In the genomic region with DNA sequence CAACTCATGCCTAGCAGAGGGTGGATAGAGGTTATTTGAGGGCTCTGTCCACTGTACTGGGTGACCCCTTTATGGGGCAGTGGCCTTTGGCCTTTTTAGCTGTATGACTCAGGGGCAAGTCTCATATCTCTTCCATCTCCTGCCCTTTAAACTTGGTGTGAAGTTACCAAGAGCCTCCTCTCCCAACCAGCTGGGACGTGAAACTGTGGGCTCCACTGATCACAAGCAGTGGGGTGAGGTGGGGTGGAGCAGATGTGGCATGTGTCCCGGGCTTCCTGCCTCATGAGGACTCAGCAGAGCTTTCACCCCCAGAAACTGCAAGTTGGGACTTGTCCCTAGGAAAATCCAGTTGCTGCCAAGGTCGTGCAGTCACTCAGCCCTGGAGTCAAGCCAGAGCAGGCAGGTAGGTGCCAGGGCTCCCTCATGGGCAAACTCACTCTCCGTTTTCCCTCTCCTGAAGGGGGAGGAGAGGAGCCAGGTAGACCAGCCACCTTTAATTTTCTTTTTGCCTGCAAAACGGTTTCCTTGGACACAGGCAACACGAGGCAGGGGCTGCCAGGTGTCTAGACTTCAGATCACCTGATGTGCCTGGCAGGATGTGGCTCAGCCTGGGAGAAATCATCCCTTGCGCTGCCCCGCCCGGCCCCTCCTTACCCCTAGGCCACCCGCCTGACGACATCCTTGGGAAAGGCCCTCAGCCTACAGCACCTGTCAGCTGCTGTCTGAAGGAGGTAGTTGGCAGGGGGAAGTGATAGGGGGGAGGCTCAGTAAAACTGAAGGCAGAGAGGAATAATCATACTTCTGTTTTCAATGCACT, we compare ENCODE assay signal across 8 cellular contexts. TPM values are rescaled to one million over a fixed set of nuclear protein-coding genes. Genes with fewer than 3 reads are reported as not detected.
DNase-seq lines count a peak whose midpoint lies in the region; ATAC-seq and TF ChIP-seq lines count a peak whose summit lies in the region.

No MANE protein-coding gene starts in this region.

- peaks cover 56% of the 10 kb centered on the region for H3K4me1 Mint-ChIP-seq in Calu3 (ENCODE audit: low read depth, unreplicated experiment)

- H3K4me3 Mint-ChIP-seq in Calu3 (ENCODE audit: low read depth, unreplicated experiment) = peak overlapping the region; percentile 20

- H3K27ac Mint-ChIP-seq in Calu3 (ENCODE audit: unreplicated experiment) = peak overlapping the region; percentile 66

- TF ChIP-seq CTCF in Calu3 (IDR thresholded peaks at IDR 0.05; ENCODE audit: unreplicated experiment) = no peak

- no peaks in the 10 kb centered on the region for H3K27me3 Mint-ChIP-seq in Calu3 (ENCODE audit: unreplicated experiment)

- H3K36me3 Mint-ChIP-seq in Calu3 (ENCODE audit: insufficient read depth, unreplicated experiment) = peaks cover 80% of the 10 kb centered on the region

- intact Hi-C loops in Calu3 (cut with micrococcal nuclease; ENCODE audit: unreplicated experiment) = loop anchor here (1.0 to 2.0 kb wide), 3 partner anchors 42 to 76 kb away; no protein-coding TSS in a partner anchor
- intact Hi-C loops in left cardiac atrium (cut with DNase I) = loop anchor here (5.0 to 10.0 kb wide), 3 partner anchors 60 to 258 kb away; no protein-coding TSS in a partner anchor

- ATAC-seq in HG02870 (IDR thresholded peaks at IDR 0.05; ENCODE audit: unreplicated experiment) (peak; percentile 22), left cardiac atrium (no peak), HG03045 (IDR thresholded peaks at IDR 0.05; ENCODE audit: unreplicated experiment) (no peak), GM18868 (IDR thresholded peaks at IDR 0.05; ENCODE audit: unreplicated experiment) (no peak)

- CTCF ChIA-PET in Calu3 (lab: Charles Lee) = interaction anchor here (0.6 kb wide), 3 partner anchors 39 to 109 kb away, joined by 3 read pairs; no protein-coding TSS in a partner anchor

- TSS peak; percentile 73 for BruUV-seq in Calu3 (replicated peaks; lab: Mats Ljungman, UMichigan)

- DNase-seq in Calu3 (peak; percentile 87), NCI-H69 (lab: John Stamatoyannopoulos, UW) (peak; percentile 100), activated T-cell treated with anti-CD3 and anti-CD28 coated beads for 48 hours (ENCODE audit: low read depth) (peak; percentile 51), left cardiac atrium (peak; percentile 42)
- peak; percentile 46 to 47 for DNase-seq in stimulated activated CD4-positive, alpha-beta T cell treated with anti-CD3 and anti-CD28 coated beads, Interleukin-1b, Interleukin-23, amount 100 ng/mL, for 4 hours (ENCODE audit: low read depth in 2 of 2)

- no peaks in the 10 kb centered on the region for H3K9me3 Mint-ChIP-seq in Calu3 (ENCODE audit: low read depth, unreplicated experiment)

RNA-seq across cellular contexts. Expression of a gene that starts 4.0 kb away (rescaled TPM):
- total RNA-seq in Calu3 (2022) (26.5 and 33.7 TPM in 2 replicates), left cardiac atrium (10 to 100 TPM; 31.5 to 83.0 TPM)

RNA-seq across cellular contexts. Expression of a gene that starts 15.1 kb away (rescaled TPM):
- total RNA-seq in Calu3 (2022) = not detected in 2 replicates
- total RNA-seq in left cardiac atrium = under 1 TPM; 0.05 to 0.12 TPM

Comparison
In these comparisons a context has a peak if more than half of its experiments do, and no peak if none do; other contexts are left out.
1. DNase-seq: peak in every context shown above with its lines; median percentile 100 in NCI-H69; 87 in Calu3; 51 in activated T-cell treated with anti-CD3 and anti-CD28 coated beads for 48 hours; 46 in stimulated activated CD4-positive, alpha-beta T cell treated with anti-CD3 and anti-CD28 coated beads, Interleukin-1b, Interleukin-23, amount 100 ng/mL, for 4 hours; 42 in left cardiac atrium.